ENCODE assay signal across 9 cellular contexts in the genomic region with DNA sequence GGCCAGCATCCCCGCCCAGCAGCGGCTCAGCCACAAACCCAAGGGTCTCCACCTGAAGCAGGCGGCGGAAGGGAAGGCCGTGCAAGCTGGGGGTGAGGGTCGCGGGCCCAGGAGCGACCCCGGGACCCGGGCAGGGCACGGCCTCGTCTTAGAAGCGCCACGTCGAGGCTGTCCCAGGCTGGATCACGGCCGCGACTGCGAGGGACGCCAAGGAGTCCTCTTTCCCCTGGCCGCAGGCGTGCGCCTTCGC. TPM values are rescaled to one million over a fixed set of nuclear protein-coding genes. Genes with fewer than 3 reads are reported as not detected.
DNase-seq lines count a peak whose midpoint lies in the region; ATAC-seq, FAIRE-seq and TF ChIP-seq lines count a peak whose summit lies in the region.
"Had no signal": no experiment of that assay in that cellular context is flagged by ENCODE, and none has a peak within 500 bp of the region (broad histone marks: within the 10 kb centered on the region; RNA-seq: fewer than 3 reads in every experiment).

No MANE protein-coding gene starts in this region.

- H3K4me1 ChIP-seq in OCI-LY3 (ENCODE audit: low read length) (peaks cover 18% of the 10 kb centered on the region), esophagus muscularis mucosa (peaks cover 15 to 21% (median 19%) of the 10 kb centered on the region in 4 donors), pancreas (peaks cover 0 to 6% (median 6%) of the 10 kb centered on the region in 3 donors)

- H3K4me3 ChIP-seq in GM12864 (ENCODE audit: low read depth, low read length), result peak overlapping the region; percentile 71
- peak overlapping the region; percentile 84 for H3K4me3 ChIP-seq in OCI-LY3 (ENCODE audit: low read length)
- peak overlapping the region; percentile 64 to 96 (median 74) for H3K4me3 ChIP-seq in esophagus muscularis mucosa
- peak overlapping the region; percentile 83 to 94 (median 88) for H3K4me3 ChIP-seq in pancreas

- TF ChIP-seq CTCF in GM12864 (IDR thresholded peaks at IDR 0.05; ENCODE audit: low read depth, low read length, missing control alignments) (no peak), OCI-LY3 (IDR thresholded peaks at IDR 0.05; ENCODE audit: low read depth, low read length) (peak; percentile 3; the same call in 1 of the 2 replicates), esophagus muscularis mucosa (IDR thresholded peaks at IDR 0.05) (no peak), pancreas (IDR thresholded peaks at IDR 0.05) (no peak)

- FAIRE-seq in pancreas (lab: Jason Lieb, UNC), result no peak

- no peak for TF ChIP-seq POLR2A in esophagus muscularis mucosa (IDR thresholded peaks at IDR 0.05; ENCODE audit: low read depth)

- peaks cover 14% of the 10 kb centered on the region for H4K20me1 ChIP-seq in OCI-LY3 (ENCODE audit: insufficient read depth, low read length)

- intact Hi-C loops in esophagus muscularis mucosa (cut with DNase I), result loop anchor here (5.0 kb wide), 1 partner anchor 74 kb away; no protein-coding TSS in a partner anchor
- intact Hi-C loops in pancreas (cut with DNase I), result loop anchor here in 2 of 3 donors (10.0 kb wide), 1 partner anchor 84 kb away; a partner anchor contains a TSS

- WGBS in esophagus muscularis mucosa, result 0% methylated on average over 5 of the region's 24 CpGs
- 2% methylated on average over 19 to 24 of the region's 24 CpGs for WGBS in pancreas, 2 donors

- peak overlapping the region; percentile 82 for H3K9ac ChIP-seq in OCI-LY3 (ENCODE audit: low read length)

- peaks cover 20% of the 10 kb centered on the region for H3K79me2 ChIP-seq in OCI-LY3 (ENCODE audit: low read length)

- peaks cover 22% of the 10 kb centered on the region for H3K36me3 ChIP-seq in OCI-LY3 (replicated peaks; ENCODE audit: low read depth, low read length)
- H3K36me3 ChIP-seq in esophagus muscularis mucosa, result peaks cover 0 to 11% (median 10%) of the 10 kb centered on the region in 4 donors
- H3K36me3 ChIP-seq in pancreas, result no peaks in the 10 kb centered on the region

- H3K27me3 ChIP-seq in OCI-LY3 (ENCODE audit: low read depth, low read length) (no peaks in the 10 kb centered on the region), esophagus muscularis mucosa (no peaks in the 10 kb centered on the region), pancreas (no peaks in the 10 kb centered on the region)

- H3K9me3 ChIP-seq in OCI-LY3 (ENCODE audit: insufficient read depth, low read length) (no peaks in the 10 kb centered on the region), esophagus muscularis mucosa (no peaks in the 10 kb centered on the region), pancreas (no peaks in the 10 kb centered on the region)

- H3K27ac ChIP-seq in OCI-LY3 (ENCODE audit: low read length) (peak overlapping the region; percentile 55), esophagus muscularis mucosa (replicated peaks in 1 of 4) (peak overlapping the region; percentile 72 to 88 (median 78)), pancreas (peak overlapping the region in 3 of 4 donors; percentile 46 to 76 (median 73))

- ATAC-seq in pancreas (peak; percentile 59 to 69 (median 62)), HG03457 (IDR thresholded peaks at IDR 0.05; ENCODE audit: unreplicated experiment) (no peak), HG03442 (IDR thresholded peaks at IDR 0.05; ENCODE audit: unreplicated experiment) (no peak)

- H3K4me2 ChIP-seq in OCI-LY3 (ENCODE audit: low read length), result peak overlapping the region; percentile 97

- no peak for DNase-seq in GM12864 (ENCODE audit: low read depth)
- no peak for DNase-seq in esophagus muscularis mucosa (ENCODE audit: extremely low spot score)
- DNase-seq in pancreas, result peak in 1 of 6 donors; percentile 14
- no peak for DNase-seq in NCI-H146 (lab: John Stamatoyannopoulos, UW)
- no peak for DNase-seq in activated CD8-positive, alpha-beta memory T cell treated with anti-CD3 and anti-CD28 coated beads for 24 hours

- TF ChIP-seq EP300 in esophagus muscularis mucosa (IDR thresholded peaks at IDR 0.05), result no peak

- H2AFZ ChIP-seq in OCI-LY3 (ENCODE audit: low read depth, low read length), result peak overlapping the region; percentile 38; the same call in 1 of the 2 replicates

RNA-seq across cellular contexts. Expression of a gene that starts 0.5 kb away (rescaled TPM):
- total RNA-seq in esophagus muscularis mucosa (1 to 10 TPM in 3 of 4 donors, under 1 TPM in 1; 0.83 to 2.5 (median 1.5) TPM), pancreas (1 to 10 TPM in 4 of 6 donors, under 1 TPM in 2; 0.69 to 2.6 (median 1.3) TPM)
- polyA plus RNA-seq in pancreas, result under 1 TPM; 0.77 to 0.91 TPM

RNA-seq across cellular contexts. Expression of a gene that starts 31.2 kb away (rescaled TPM):
- total RNA-seq in esophagus muscularis mucosa (1 to 10 TPM in 1 of 4 donors, not detected in 3; 1.5 TPM), pancreas (under 1 TPM in 5 of 6 donors, not detected in 1; 0.16 to 0.82 (median 0.76) TPM)
- 1 to 10 TPM; 1.1 to 1.4 TPM for polyA plus RNA-seq in pancreas

RNA-seq across cellular contexts. Expression of a gene that starts 42.4 kb away (rescaled TPM):
- total RNA-seq in esophagus muscularis mucosa (under 1 TPM in 3 of 4 donors, not detected in 1; 0.19 to 0.42 (median 0.29) TPM), pancreas (under 1 TPM in 3 of 6 donors, not detected in 3; 0.09 to 0.22 (median 0.20) TPM)
- under 1 TPM; 0.07 to 0.08 TPM for polyA plus RNA-seq in pancreas
- total RNA-seq: RPMI7951 had no signal

RNA-seq across cellular contexts. Expression of a gene that starts 46.2 kb away (rescaled TPM):
- total RNA-seq in esophagus muscularis mucosa (10 to 100 TPM in 2 of 4 donors, 1 to 10 TPM in 2; 7.0 to 14.1 (median 11.5) TPM), pancreas (10 to 100 TPM; 16.8 to 23.7 (median 19.7) TPM)
- 10 to 100 TPM; 10.8 to 16.0 TPM for polyA plus RNA-seq in pancreas

Comparison
In these comparisons a context has a peak if more than half of its experiments do, and no peak if none do; other contexts are left out.
1. ATAC-seq: peak in pancreas (4 of 4); none in HG03457 (single experiment) and HG03442 (single experiment).
2. Peak in every context shown above with its lines, with median percentiles within 50 percentile points of each other: H3K4me3 ChIP-seq and H3K27ac ChIP-seq.